In the genomic region with DNA sequence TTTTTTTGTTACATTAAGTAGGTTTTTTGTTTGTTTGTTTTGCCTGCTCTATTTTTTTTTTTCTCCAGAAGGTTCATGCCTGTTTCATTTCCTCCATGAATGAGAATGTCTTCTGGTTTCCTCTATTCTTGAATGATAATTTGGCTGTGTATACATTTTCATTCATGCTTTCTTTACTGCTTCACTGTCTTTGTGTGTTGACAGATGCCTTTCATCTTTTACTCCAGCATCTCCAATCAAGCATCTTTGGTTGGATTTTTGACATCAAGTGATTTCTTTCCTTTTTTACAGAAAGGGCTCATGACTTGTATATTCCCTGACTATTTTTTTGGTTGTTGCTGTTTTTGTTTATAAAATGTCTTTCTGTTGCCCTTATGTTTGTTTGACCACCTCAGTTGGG, we compare ENCODE assay signal across 36 cellular contexts.
"Had no signal": no experiment of that assay in that cellular context is flagged by ENCODE, and none has a peak within 500 bp of the region (broad histone marks: within the 10 kb centered on the region; RNA-seq: fewer than 3 reads in every experiment).

No MANE protein-coding gene starts in this region.

- H3K27ac Mint-ChIP-seq: activated B cell treated with CpG ODN at 0.5 μM for 24 hours; activated CD4-positive, alpha-beta memory T cell treated with anti-CD3 and anti-CD28 coated beads for 36 hours; activated CD4-positive, alpha-beta T cell treated with anti-CD3 and anti-CD28 coated beads, Interleukin-2, amount 10 ng/mL, durations not matched to agents 24 days and 14 days; activated CD8-positive, alpha-beta memory T cell treated with anti-CD3 and anti-CD28 coated beads, Interleukin-2, amount 10 ng/mL, durations not matched to agents 7 days and 5 days; activated CD8-positive, alpha-beta T cell treated with anti-CD3 and anti-CD28 coated beads, Interleukin-2, amount 10 ng/mL, durations not matched to agents 7 days and 5 days; activated naive CD4-positive, alpha-beta T cell treated with anti-CD3 and anti-CD28 coated beads, Interleukin-2, amount 10 ng/mL, durations not matched to agents 7 days and 5 days; activated naive CD4-positive, alpha-beta T cell treated with anti-CD3 and anti-CD28 coated beads, Interleukin-2, amount 50 U/mL, for 24 hours; activated naive CD8-positive, alpha-beta T cell; activated naive CD8-positive, alpha-beta T cell treated with anti-CD3 and anti-CD28 coated beads, Interleukin-2, amount 10 ng/mL, durations not matched to agents 7 days and 5 days; activated naive CD8-positive, alpha-beta T cell treated with anti-CD3 and anti-CD28 coated beads, Interleukin-2, amount 50 U/mL, for 24 hours; activated T-cell treated with anti-CD3 and anti-CD28 coated beads, Interleukin-2, amount 50 U/mL, for 24 hours; activated T-helper 2 cell treated with anti-CD3 and anti-CD28 coated beads, Interferon-gamma antibody, Interleukin-2, Interleukin-4, amounts not matched to agents 10 μg/mL and 5 μg/mL and 100 μg/mL, durations not matched to agents 14 hours and 24 hours and 36 hours; brain; T-helper 1 cell treated with Interleukin-12 subunit alpha and Interleukin-12 subunit beta and Interleukin-4 antibody, amounts not matched to agents 30 μg/mL and 1 μg/mL, for 36 hours; T-helper 2 cell treated with Interferon-gamma antibody and Interleukin-4, amounts not matched to agents 5 μg/mL and 100 μg/mL, for 36 hours had no signal

- H3K4me1 Mint-ChIP-seq: activated B cell treated with CpG ODN at 0.5 μM for 24 hours; activated CD8-positive, alpha-beta memory T cell treated with anti-CD3 and anti-CD28 coated beads, Interleukin-2, amount 10 ng/mL, durations not matched to agents 7 days and 5 days; activated naive CD4-positive, alpha-beta T cell treated with anti-CD3 and anti-CD28 coated beads, Interleukin-2, amount 50 U/mL, for 24 hours; activated naive CD8-positive, alpha-beta T cell treated with anti-CD3 and anti-CD28 coated beads, Interleukin-2, amount 50 U/mL, for 24 hours; brain had no signal

- H3K4me1 ChIP-seq: ascending aorta had no signal

- ATAC-seq: activated CD8-positive, alpha-beta memory T cell treated with anti-CD3 and anti-CD28 coated beads, Interleukin-2, amount 10 ng/mL, durations not matched to agents 7 days and 5 days; activated CD8-positive, alpha-beta T cell treated with anti-CD3 and anti-CD28 coated beads, Interleukin-2, amount 10 ng/mL, durations not matched to agents 7 days and 5 days; activated naive CD8-positive, alpha-beta T cell treated with anti-CD3 and anti-CD28 coated beads, Interleukin-2, amount 50 U/mL, for 24 hours had no signal

- H3K9me3 ChIP-seq: ascending aorta had no signal

- H3K9me3 Mint-ChIP-seq: activated B cell treated with CpG ODN at 0.5 μM for 24 hours; activated naive CD4-positive, alpha-beta T cell treated with anti-CD3 and anti-CD28 coated beads, Interleukin-2, amount 10 ng/mL, durations not matched to agents 7 days and 5 days; activated naive CD4-positive, alpha-beta T cell treated with anti-CD3 and anti-CD28 coated beads, Interleukin-2, amount 50 U/mL, for 24 hours; activated naive CD8-positive, alpha-beta T cell treated with anti-CD3 and anti-CD28 coated beads, Interleukin-2, amount 10 ng/mL, durations not matched to agents 7 days and 5 days; activated naive CD8-positive, alpha-beta T cell treated with anti-CD3 and anti-CD28 coated beads, Interleukin-2, amount 50 U/mL, for 24 hours; activated T-cell treated with anti-CD3 and anti-CD28 coated beads, Interleukin-2, amount 50 U/mL, for 24 hours; activated T-helper 2 cell treated with anti-CD3 and anti-CD28 coated beads, Interferon-gamma antibody, Interleukin-2, Interleukin-4, amounts not matched to agents 10 μg/mL and 5 μg/mL and 100 μg/mL, durations not matched to agents 14 hours and 24 hours and 36 hours; central memory CD8-positive, alpha-beta T cell; T-helper 1 cell treated with Interleukin-12 subunit alpha and Interleukin-12 subunit beta and Interleukin-4 antibody, amounts not matched to agents 30 μg/mL and 1 μg/mL, for 36 hours; T-helper 2 cell treated with Interferon-gamma antibody and Interleukin-4, amounts not matched to agents 5 μg/mL and 100 μg/mL, for 36 hours had no signal

- H3K36me3 ChIP-seq: ascending aorta, cardiac muscle cell had no signal

- H3K4me3 Mint-ChIP-seq: activated B cell treated with CpG ODN at 0.5 μM for 24 hours; activated CD4-positive, alpha-beta memory T cell treated with anti-CD3 and anti-CD28 coated beads for 36 hours; activated CD4-positive, alpha-beta T cell treated with anti-CD3 and anti-CD28 coated beads, Interleukin-2, amount 10 ng/mL, durations not matched to agents 24 days and 14 days; activated CD8-positive, alpha-beta memory T cell treated with anti-CD3 and anti-CD28 coated beads, Interleukin-2, amount 10 ng/mL, durations not matched to agents 7 days and 5 days; activated CD8-positive, alpha-beta T cell treated with anti-CD3 and anti-CD28 coated beads, Interleukin-2, amount 10 ng/mL, durations not matched to agents 7 days and 5 days; activated naive CD4-positive, alpha-beta T cell treated with anti-CD3 and anti-CD28 coated beads, Interleukin-2, amount 10 ng/mL, durations not matched to agents 7 days and 5 days; activated naive CD4-positive, alpha-beta T cell treated with anti-CD3 and anti-CD28 coated beads, Interleukin-2, amount 50 U/mL, for 24 hours; activated naive CD8-positive, alpha-beta T cell; activated naive CD8-positive, alpha-beta T cell treated with anti-CD3 and anti-CD28 coated beads, Interleukin-2, amount 10 ng/mL, durations not matched to agents 7 days and 5 days; activated naive CD8-positive, alpha-beta T cell treated with anti-CD3 and anti-CD28 coated beads, Interleukin-2, amount 50 U/mL, for 24 hours; activated T-cell treated with anti-CD3 and anti-CD28 coated beads, Interleukin-2, amount 50 U/mL, for 24 hours; brain; central memory CD8-positive, alpha-beta T cell; T-helper 1 cell treated with Interleukin-12 subunit alpha and Interleukin-12 subunit beta and Interleukin-4 antibody, amounts not matched to agents 30 μg/mL and 1 μg/mL, for 36 hours; T-helper 2 cell treated with Interferon-gamma antibody and Interleukin-4, amounts not matched to agents 5 μg/mL and 100 μg/mL, for 36 hours had no signal

- H3K27me3 ChIP-seq: ascending aorta, cardiac muscle cell had no signal

- H3K4me3 ChIP-seq: ascending aorta, cardiac muscle cell had no signal

- H3K36me3 Mint-ChIP-seq: activated CD4-positive, alpha-beta memory T cell treated with anti-CD3 and anti-CD28 coated beads for 36 hours; activated CD8-positive, alpha-beta memory T cell treated with anti-CD3 and anti-CD28 coated beads, Interleukin-2, amount 10 ng/mL, durations not matched to agents 7 days and 5 days; activated naive CD4-positive, alpha-beta T cell treated with anti-CD3 and anti-CD28 coated beads, Interleukin-2, amount 10 ng/mL, durations not matched to agents 7 days and 5 days; activated naive CD4-positive, alpha-beta T cell treated with anti-CD3 and anti-CD28 coated beads, Interleukin-2, amount 50 U/mL, for 24 hours; brain had no signal

- H3K27ac ChIP-seq: ascending aorta, cardiac muscle cell, VCaP had no signal

- DNase-seq: activated B cell treated with CpG ODN at 0.5 μM for 24 hours; activated CD4-positive, alpha-beta memory T cell treated with anti-CD3 and anti-CD28 coated beads for 36 hours; activated CD4-positive, alpha-beta T cell treated with anti-CD3 and anti-CD28 coated beads for 4 hours; activated CD4-positive, alpha-beta T cell treated with anti-CD3 and anti-CD28 coated beads, Interleukin-2, amount 10 ng/mL, durations not matched to agents 24 days and 14 days; activated CD4-positive, alpha-beta T cell treated with anti-CD3 and anti-CD28 coated beads, Interleukin-2, amount 50 U/mL, for 1 hour; activated CD4-positive, alpha-beta T cell treated with anti-CD3 and anti-CD28 coated beads, Interleukin-2, amount 50 U/mL, for 4 hours; activated CD4-positive, CD25-positive, alpha-beta regulatory T cell treated with anti-CD3 and anti-CD28 coated beads, Interleukin-2, amount 50 U/mL, for 72 hours; activated CD8-positive, alpha-beta memory T cell treated with anti-CD3 and anti-CD28 coated beads for 24 hours; activated CD8-positive, alpha-beta memory T cell treated with anti-CD3 and anti-CD28 coated beads, Interleukin-2, amount 10 ng/mL, durations not matched to agents 7 days and 5 days; activated CD8-positive, alpha-beta memory T cell treated with anti-CD3 and anti-CD28 coated beads, Interleukin-2, amount 50 U/mL, for 48 hours; activated CD8-positive, alpha-beta T cell treated with anti-CD3 and anti-CD28 coated beads, Interleukin-2, amount 10 ng/mL, durations not matched to agents 7 days and 5 days; activated effector memory CD4-positive, alpha-beta T cell treated with Interleukin-2 at 50 U/mL for 16 hours; activated gamma-delta T cell; activated naive CD4-positive, alpha-beta T cell treated with anti-CD3 and anti-CD28 coated beads, Interleukin-2, amount 10 ng/mL, durations not matched to agents 7 days and 5 days; activated naive CD4-positive, alpha-beta T cell treated with Interleukin-2 at 50 U/mL for 16 hours; activated naive CD8-positive, alpha-beta T cell treated with anti-CD3 and anti-CD28 coated beads, Interleukin-2, amount 10 ng/mL, durations not matched to agents 7 days and 5 days; activated naive CD8-positive, alpha-beta T cell treated with anti-CD3 and anti-CD28 coated beads, Interleukin-2, amount 50 U/mL, for 24 hours; activated T-cell treated with anti-CD3 and anti-CD28 coated beads, Interleukin-2, amount 50 U/mL, for 24 hours; activated T-cell treated with anti-CD3 and anti-CD28 coated beads, Interleukin-2, amount 50 U/mL, for 48 hours; amygdala; anterior cingulate cortex; caudate nucleus; cerebellar nuclear complex; T-helper 1 cell; T-helper 2 cell; T-helper 9 cell had no signal

- H3K27me3 Mint-ChIP-seq: activated B cell treated with CpG ODN at 0.5 μM for 24 hours; activated CD4-positive, alpha-beta memory T cell treated with anti-CD3 and anti-CD28 coated beads for 36 hours; activated CD8-positive, alpha-beta memory T cell treated with anti-CD3 and anti-CD28 coated beads, Interleukin-2, amount 10 ng/mL, durations not matched to agents 7 days and 5 days; activated naive CD4-positive, alpha-beta T cell treated with anti-CD3 and anti-CD28 coated beads, Interleukin-2, amount 50 U/mL, for 24 hours; activated naive CD8-positive, alpha-beta T cell; activated naive CD8-positive, alpha-beta T cell treated with anti-CD3 and anti-CD28 coated beads, Interleukin-2, amount 50 U/mL, for 24 hours; activated T-cell treated with anti-CD3 and anti-CD28 coated beads, Interleukin-2, amount 50 U/mL, for 24 hours; brain had no signal
